8 cellular contexts compared by ENCODE assay signal in the genomic region with DNA sequence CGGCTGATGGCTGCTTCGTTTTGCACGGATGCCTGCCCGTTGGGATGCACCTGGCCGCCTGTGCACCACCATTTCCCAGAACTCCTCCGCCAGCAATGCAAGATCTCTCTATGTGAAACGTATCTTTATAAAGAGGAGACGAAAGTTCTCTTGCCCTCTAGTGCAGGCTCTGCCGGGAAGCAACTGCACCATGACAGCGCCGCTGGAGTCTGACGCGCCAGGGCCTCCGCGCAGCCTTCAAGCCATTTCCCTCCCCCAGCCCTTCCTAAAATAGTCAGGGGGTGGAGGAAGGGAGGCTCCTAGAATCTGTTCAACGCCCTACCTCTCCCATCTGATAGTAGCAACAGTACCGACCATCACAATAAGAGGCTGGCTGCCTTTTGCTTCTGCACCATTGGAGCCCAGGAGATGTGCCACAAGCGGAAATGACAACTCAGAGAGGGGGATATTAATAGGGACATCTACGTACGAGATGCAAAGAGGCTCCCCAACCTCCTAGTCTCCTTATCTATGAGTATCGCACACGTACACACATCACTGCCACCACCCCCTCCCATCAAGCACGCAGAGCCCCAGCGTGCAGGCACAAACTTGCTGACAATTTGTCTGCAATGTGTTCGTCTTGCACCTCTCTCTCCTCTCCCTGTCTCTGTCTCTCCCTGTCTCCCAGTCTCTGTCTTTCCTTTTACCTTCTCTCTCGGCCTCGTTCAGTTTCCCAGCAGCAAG. TPM values are rescaled to one million over a fixed set of nuclear protein-coding genes. Genes with fewer than 3 reads are reported as not detected.
A peak's percentile ranks its signal among the peaks of the same experiment; 100 is the strongest.
DNase-seq lines count a peak whose midpoint lies in the region; ATAC-seq, FAIRE-seq and TF ChIP-seq lines count a peak whose summit lies in the region.

No MANE protein-coding gene starts in this region.

- WGBS in psoas muscle, 3 donors, result 2 to 3% (median 2%) methylated on average over 27 of the region's 27 CpGs

- peak overlapping the region; percentile 100 for H3K4me2 ChIP-seq in astrocyte (ENCODE audit: low read length)

- peaks cover 8% of the 10 kb centered on the region for H3K27me3 Mint-ChIP-seq in astrocyte (ENCODE audit: low read depth, unreplicated experiment)

- intact Hi-C loops in psoas muscle (cut with DNase I), result no loop called here

- peak overlapping the region; percentile 74 for H3K9ac ChIP-seq in astrocyte (ENCODE audit: low read length)

- H3K4me1 Mint-ChIP-seq in astrocyte (ENCODE audit: low read depth, unreplicated experiment), result peaks cover 3% of the 10 kb centered on the region

- TF ChIP-seq CTCF in astrocyte (IDR thresholded peaks at IDR 0.05; ENCODE audit: insufficient read depth, low read depth, low read length), result no peak
- no peak for TF ChIP-seq CTCF in psoas muscle (IDR thresholded peaks at IDR 0.05)

- H3K27ac Mint-ChIP-seq in astrocyte (ENCODE audit: unreplicated experiment), result peak overlapping the region; percentile 79

- H3K79me2 ChIP-seq in astrocyte (ENCODE audit: insufficient read depth, low read length), result no peaks in the 10 kb centered on the region

- no peaks in the 10 kb centered on the region for H4K20me1 ChIP-seq in astrocyte (ENCODE audit: insufficient read depth, low read length)

- DNase-seq in astrocyte (ENCODE audit: low read depth) (peak; percentile 15), hypothalamus (lab: John Stamatoyannopoulos, UW) (peak in 34 of 51 donors; percentile 4 to 81 (median 30)), psoas muscle (peak in 1 of 2 donors; percentile 15), SKM-1 (lab: John Stamatoyannopoulos, UW; ENCODE audit: unreplicated experiment) (no peak), NAMALWA (ENCODE audit: low spot score) (no peak)
- DNase-seq in NK-92 treated with Interleukin-12 subunit alpha and Interleukin-12 subunit beta, amount 100 ng/mL, for 24 hours (lab: John Stamatoyannopoulos, UW), result no peak

- H3K4me1 ChIP-seq in astrocyte (ENCODE audit: insufficient read depth, low read length) (peaks cover 9% of the 10 kb centered on the region), psoas muscle (peaks cover 4% of the 10 kb centered on the region)

- H3K27ac ChIP-seq in astrocyte (ENCODE audit: low read depth, low read length), result no peak overlapping the region
- peak overlapping the region; percentile 50 for H3K27ac ChIP-seq in psoas muscle

- H3K9me3 ChIP-seq in astrocyte (ENCODE audit: insufficient read depth, low read depth, low read length), result no peaks in the 10 kb centered on the region
- no peaks in the 10 kb centered on the region for H3K9me3 ChIP-seq in psoas muscle

- peak overlapping the region; percentile 99 for H2AFZ ChIP-seq in astrocyte (ENCODE audit: low read depth, low read length)

- H3K36me3 Mint-ChIP-seq in astrocyte (ENCODE audit: low read depth, unreplicated experiment), result no peaks in the 10 kb centered on the region

- H3K36me3 ChIP-seq in astrocyte (ENCODE audit: insufficient read depth, low read length) (no peaks in the 10 kb centered on the region), psoas muscle (ENCODE audit: insufficient read depth in 1 of 2, low read depth in 1 of 2) (no peaks in the 10 kb centered on the region)

- H3K9me3 Mint-ChIP-seq in astrocyte (ENCODE audit: unreplicated experiment), result no peaks in the 10 kb centered on the region

- FAIRE-seq in astrocyte (lab: Jason Lieb, UNC), result no peak

- peak overlapping the region; percentile 99 for H3K4me3 Mint-ChIP-seq in astrocyte (ENCODE audit: unreplicated experiment)

- peak overlapping the region; percentile 21 for H3K4me3 ChIP-seq in GM08714 (ENCODE audit: low read length)
- H3K4me3 ChIP-seq in astrocyte (ENCODE audit: insufficient read depth, low read depth, low read length), result peak overlapping the region; percentile 78
- peak overlapping the region; percentile 71 for H3K4me3 ChIP-seq in psoas muscle

- H3K27me3 ChIP-seq in astrocyte (ENCODE audit: insufficient read depth, low read length) (no peaks in the 10 kb centered on the region), psoas muscle (ENCODE audit: insufficient read depth in 3 of 3, low read length in 2 of 3) (peaks cover 0 to 28% (median 0%) of the 10 kb centered on the region in 3 donors)

- peak; percentile 28 for ATAC-seq in HG02870 (IDR thresholded peaks at IDR 0.05; ENCODE audit: unreplicated experiment)
- ATAC-seq in psoas muscle, result peak in 3 of 4 donors; percentile 49 to 68 (median 58)

RNA-seq across cellular contexts. Expression of gene SYNE1, which starts 1.1 kb away (rescaled TPM):
- total RNA-seq in astrocyte (64.0 and 66.5 TPM in 2 replicates), psoas muscle (10 to 100 TPM; 16.0 to 74.6 (median 35.3) TPM)
- 10 to 100 TPM in 1 of 3 donors, 1 to 10 TPM in 2; 6.0 to 16.5 (median 8.1) TPM for polyA plus RNA-seq in psoas muscle

Comparison
In these comparisons a context has a peak if more than half of its experiments do, and no peak if none do; other contexts are left out.
1. H3K4me3 ChIP-seq: peak in every context shown above with its lines; median percentile 78 in astrocyte; 71 in psoas muscle; 21 in GM08714.
2. DNase-seq: peak in astrocyte (single experiment) and hypothalamus (34 of 51); none in NK-92 treated with Interleukin-12 subunit alpha and Interleukin-12 subunit beta, amount 100 ng/mL, for 24 hours (single experiment), SKM-1 (single experiment) and NAMALWA (single experiment).